1 cellular context compared by ENCODE assay signal in the genomic region with DNA sequence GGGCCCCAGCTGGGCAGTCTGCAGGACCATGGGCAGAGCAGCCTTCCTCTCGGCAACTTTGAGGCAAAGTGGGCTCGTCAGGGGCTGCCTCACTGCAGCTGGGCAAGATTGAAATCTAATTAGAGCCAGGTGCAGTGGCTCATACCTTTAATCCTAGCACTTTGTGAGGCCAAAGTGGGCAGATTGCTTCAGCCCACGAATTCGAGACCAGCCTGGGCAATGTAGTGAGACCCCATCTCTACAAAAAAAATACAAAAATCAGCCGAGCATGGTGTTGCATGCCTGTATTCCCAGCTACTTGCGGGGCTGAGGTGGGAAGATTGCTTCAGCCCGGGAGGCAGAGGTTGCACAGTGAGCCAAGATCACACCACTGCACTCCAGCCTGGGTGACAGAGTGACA.
TF ChIP-seq lines count a peak whose summit lies in the region.

No MANE protein-coding gene starts in this region.

TF ChIP-seq in GM23338, 12 proteins besides CTCF, POLR2A, EP300 and RAD21 (continued from another document):
- TF ChIP-seq, protein P1, sequence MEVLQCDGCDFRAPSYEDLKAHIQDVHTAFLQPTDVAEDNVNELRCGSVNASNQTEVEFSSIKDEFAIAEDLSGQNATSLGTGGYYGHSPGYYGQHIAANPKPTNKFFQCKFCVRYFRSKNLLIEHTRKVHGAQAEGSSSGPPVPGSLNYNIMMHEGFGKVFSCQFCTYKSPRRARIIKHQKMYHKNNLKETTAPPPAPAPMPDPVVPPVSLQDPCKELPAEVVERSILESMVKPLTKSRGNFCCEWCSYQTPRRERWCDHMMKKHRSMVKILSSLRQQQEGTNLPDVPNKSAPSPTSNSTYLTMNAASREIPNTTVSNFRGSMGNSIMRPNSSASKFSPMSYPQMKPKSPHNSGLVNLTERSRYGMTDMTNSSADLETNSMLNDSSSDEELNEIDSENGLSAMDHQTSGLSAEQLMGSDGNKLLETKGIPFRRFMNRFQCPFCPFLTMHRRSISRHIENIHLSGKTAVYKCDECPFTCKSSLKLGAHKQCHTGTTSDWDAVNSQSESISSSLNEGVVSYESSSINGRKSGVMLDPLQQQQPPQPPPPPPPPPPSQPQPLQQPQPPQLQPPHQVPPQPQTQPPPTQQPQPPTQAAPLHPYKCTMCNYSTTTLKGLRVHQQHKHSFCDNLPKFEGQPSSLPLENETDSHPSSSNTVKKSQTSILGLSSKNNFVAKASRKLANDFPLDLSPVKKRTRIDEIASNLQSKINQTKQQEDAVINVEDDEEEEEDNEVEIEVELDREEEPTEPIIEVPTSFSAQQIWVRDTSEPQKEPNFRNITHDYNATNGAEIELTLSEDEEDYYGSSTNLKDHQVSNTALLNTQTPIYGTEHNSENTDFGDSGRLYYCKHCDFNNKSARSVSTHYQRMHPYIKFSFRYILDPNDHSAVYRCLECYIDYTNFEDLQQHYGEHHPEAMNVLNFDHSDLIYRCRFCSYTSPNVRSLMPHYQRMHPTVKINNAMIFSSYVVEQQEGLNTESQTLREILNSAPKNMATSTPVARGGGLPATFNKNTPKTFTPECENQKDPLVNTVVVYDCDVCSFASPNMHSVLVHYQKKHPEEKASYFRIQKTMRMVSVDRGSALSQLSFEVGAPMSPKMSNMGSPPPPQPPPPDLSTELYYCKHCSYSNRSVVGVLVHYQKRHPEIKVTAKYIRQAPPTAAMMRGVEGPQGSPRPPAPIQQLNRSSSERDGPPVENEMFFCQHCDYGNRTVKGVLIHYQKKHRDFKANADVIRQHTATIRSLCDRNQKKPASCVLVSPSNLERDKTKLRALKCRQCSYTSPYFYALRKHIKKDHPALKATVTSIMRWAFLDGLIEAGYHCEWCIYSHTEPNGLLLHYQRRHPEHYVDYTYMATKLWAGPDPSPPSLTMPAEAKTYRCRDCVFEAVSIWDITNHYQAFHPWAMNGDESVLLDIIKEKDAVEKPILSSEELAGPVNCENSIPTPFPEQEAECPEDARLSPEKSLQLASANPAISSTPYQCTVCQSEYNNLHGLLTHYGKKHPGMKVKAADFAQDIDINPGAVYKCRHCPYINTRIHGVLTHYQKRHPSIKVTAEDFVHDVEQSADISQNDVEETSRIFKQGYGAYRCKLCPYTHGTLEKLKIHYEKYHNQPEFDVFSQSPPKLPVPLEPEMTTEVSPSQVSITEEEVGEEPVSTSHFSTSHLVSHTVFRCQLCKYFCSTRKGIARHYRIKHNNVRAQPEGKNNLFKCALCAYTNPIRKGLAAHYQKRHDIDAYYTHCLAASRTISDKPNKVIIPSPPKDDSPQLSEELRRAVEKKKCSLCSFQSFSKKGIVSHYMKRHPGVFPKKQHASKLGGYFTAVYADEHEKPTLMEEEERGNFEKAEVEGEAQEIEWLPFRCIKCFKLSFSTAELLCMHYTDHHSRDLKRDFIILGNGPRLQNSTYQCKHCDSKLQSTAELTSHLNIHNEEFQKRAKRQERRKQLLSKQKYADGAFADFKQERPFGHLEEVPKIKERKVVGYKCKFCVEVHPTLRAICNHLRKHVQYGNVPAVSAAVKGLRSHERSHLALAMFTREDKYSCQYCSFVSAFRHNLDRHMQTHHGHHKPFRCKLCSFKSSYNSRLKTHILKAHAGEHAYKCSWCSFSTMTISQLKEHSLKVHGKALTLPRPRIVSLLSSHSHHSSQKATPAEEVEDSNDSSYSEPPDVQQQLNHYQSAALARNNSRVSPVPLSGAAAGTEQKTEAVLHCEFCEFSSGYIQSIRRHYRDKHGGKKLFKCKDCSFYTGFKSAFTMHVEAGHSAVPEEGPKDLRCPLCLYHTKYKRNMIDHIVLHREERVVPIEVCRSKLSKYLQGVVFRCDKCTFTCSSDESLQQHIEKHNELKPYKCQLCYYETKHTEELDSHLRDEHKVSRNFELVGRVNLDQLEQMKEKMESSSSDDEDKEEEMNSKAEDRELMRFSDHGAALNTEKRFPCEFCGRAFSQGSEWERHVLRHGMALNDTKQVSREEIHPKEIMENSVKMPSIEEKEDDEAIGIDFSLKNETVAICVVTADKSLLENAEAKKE (CRISPR knock-in tag; IDR thresholded peaks at IDR 0.05) = no peak
- no peak for TF ChIP-seq STAT1 (IDR thresholded peaks at IDR 0.05; ENCODE audit: unreplicated experiment)
- TF ChIP-seq, protein P2, sequence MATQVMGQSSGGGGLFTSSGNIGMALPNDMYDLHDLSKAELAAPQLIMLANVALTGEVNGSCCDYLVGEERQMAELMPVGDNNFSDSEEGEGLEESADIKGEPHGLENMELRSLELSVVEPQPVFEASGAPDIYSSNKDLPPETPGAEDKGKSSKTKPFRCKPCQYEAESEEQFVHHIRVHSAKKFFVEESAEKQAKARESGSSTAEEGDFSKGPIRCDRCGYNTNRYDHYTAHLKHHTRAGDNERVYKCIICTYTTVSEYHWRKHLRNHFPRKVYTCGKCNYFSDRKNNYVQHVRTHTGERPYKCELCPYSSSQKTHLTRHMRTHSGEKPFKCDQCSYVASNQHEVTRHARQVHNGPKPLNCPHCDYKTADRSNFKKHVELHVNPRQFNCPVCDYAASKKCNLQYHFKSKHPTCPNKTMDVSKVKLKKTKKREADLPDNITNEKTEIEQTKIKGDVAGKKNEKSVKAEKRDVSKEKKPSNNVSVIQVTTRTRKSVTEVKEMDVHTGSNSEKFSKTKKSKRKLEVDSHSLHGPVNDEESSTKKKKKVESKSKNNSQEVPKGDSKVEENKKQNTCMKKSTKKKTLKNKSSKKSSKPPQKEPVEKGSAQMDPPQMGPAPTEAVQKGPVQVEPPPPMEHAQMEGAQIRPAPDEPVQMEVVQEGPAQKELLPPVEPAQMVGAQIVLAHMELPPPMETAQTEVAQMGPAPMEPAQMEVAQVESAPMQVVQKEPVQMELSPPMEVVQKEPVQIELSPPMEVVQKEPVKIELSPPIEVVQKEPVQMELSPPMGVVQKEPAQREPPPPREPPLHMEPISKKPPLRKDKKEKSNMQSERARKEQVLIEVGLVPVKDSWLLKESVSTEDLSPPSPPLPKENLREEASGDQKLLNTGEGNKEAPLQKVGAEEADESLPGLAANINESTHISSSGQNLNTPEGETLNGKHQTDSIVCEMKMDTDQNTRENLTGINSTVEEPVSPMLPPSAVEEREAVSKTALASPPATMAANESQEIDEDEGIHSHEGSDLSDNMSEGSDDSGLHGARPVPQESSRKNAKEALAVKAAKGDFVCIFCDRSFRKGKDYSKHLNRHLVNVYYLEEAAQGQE (IDR thresholded peaks at IDR 0.05; ENCODE audit: unreplicated experiment) = no peak
